In genomic region chr6:88702956-88703556, GRCh38 we compare ENCODE assay signal across 19 cellular contexts.
DNase-seq lines count a peak whose midpoint lies in the region; ATAC-seq, FAIRE-seq and TF ChIP-seq lines count a peak whose summit lies in the region.
"Had no signal": no experiment of that assay in that cellular context is flagged by ENCODE, and none has a peak within 500 bp of the region (broad histone marks: within the 10 kb centered on the region; RNA-seq: fewer than 3 reads in every experiment).

No MANE protein-coding gene starts in this region.

- no peak for TF ChIP-seq POLR2A in H54 (IDR thresholded peaks at IDR 0.05; ENCODE audit: low read depth, low read length)

- H3K4me3 ChIP-seq in brain microvascular endothelial cell (ENCODE audit: low read depth, low read length) (no peak overlapping the region), fibroblast of pulmonary artery (replicated peaks; ENCODE audit: low read depth, low read length) (no peak overlapping the region)
- H3K4me3 ChIP-seq: GM23248 had no signal

- H3K36me3 ChIP-seq in brain microvascular endothelial cell (replicated peaks), result no peaks in the 10 kb centered on the region
- H3K36me3 ChIP-seq: BE2C had no signal

- ATAC-seq in HG03108 (IDR thresholded peaks at IDR 0.05; ENCODE audit: unreplicated experiment), result no peak
- ATAC-seq in HG03378 (IDR thresholded peaks at IDR 0.05; ENCODE audit: unreplicated experiment), result no peak
- ATAC-seq: HCT116 had no signal

- in situ Hi-C loops in brain microvascular endothelial cell (cut with HindIII; ENCODE audit: low pct_ligation_motif_present, low sequenced_read_pairs), result no loop called here

- H3K27ac ChIP-seq in brain microvascular endothelial cell, result no peak overlapping the region
- H3K27ac ChIP-seq: GM23248 had no signal

- DNase-seq in EH (ENCODE audit: low read depth) (peak; percentile 55), H54 (ENCODE audit: insufficient read length, low spot score) (no peak), brain microvascular endothelial cell (peak; percentile 19), fibroblast of pulmonary artery (ENCODE audit: low read depth) (peak; percentile 8), T-helper 2 cell (no peak), NCI-H774 (lab: John Stamatoyannopoulos, UW) (no peak)
- DNase-seq: BE2C; C1 segment of cervical spinal cord; CD4-positive, CD25-positive, alpha-beta regulatory T cell; CD8-positive, alpha-beta memory T cell; COR-L47; DMS 273 treated with DMSO at 0.1 percent for 48 hours; DMS53; DND-41; GM23248; H7 had no signal

- H3K27me3 ChIP-seq in brain microvascular endothelial cell (replicated peaks), result no peaks in the 10 kb centered on the region
- H3K27me3 ChIP-seq: BE2C had no signal

- FAIRE-seq in H54 (lab: Jason Lieb, UNC), result peak; percentile 45

- TF ChIP-seq CTCF in brain microvascular endothelial cell (IDR thresholded peaks at IDR 0.05; ENCODE audit: low read depth, low read length, missing control alignments) (no peak), fibroblast of pulmonary artery (IDR thresholded peaks at IDR 0.05; ENCODE audit: low read length, missing control alignments) (no peak)

Comparison
In these comparisons a context has a peak if more than half of its experiments do, and no peak if none do; other contexts are left out.
1. DNase-seq: peak in EH (single experiment), brain microvascular endothelial cell (single experiment) and fibroblast of pulmonary artery (single experiment); none in H54 (single experiment), T-helper 2 cell (0 of 5) and NCI-H774 (single experiment).